15 cellular contexts compared by ENCODE assay signal in the genomic region with DNA sequence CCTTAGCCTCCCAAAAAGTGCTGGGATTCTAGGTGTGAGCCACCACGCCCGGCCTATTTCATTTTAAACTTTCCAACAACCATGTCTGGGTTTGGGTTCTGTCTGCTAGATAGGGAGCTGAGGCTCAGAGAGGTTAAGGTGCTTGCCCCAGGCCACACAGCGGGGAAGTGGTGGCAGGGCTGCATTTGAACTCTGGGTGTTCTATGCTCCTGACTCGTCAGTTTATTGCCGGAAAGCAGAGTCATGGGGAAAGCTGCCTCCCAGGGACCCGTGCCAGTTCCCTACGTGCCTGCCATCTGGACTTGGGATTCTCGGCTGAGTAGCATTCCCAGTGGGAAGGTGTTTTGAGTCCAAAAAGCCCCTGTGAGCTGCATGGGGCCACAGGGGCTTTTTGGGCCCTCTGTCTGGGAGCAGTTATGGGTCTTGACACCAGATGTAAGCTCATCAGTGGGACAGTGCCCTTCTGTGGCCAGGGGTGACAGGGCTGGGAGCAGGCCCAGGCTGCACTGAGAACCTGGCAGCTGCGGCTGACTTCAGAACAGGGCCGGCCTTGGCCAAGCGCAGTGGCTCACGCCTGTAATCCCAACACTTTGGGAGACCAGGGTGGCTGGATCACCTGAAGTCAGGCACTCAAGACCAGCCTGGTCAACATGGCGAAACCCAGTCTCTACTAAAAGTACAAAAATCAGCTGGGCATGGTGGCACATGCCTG. TPM values are rescaled to one million over a fixed set of nuclear protein-coding genes. Genes with fewer than 3 reads are reported as not detected.
A peak's percentile ranks its signal among the peaks of the same experiment; 100 is the strongest.
DNase-seq lines count a peak whose midpoint lies in the region; ATAC-seq, FAIRE-seq and TF ChIP-seq lines count a peak whose summit lies in the region.
"Had no signal": no experiment of that assay in that cellular context is flagged by ENCODE, and none has a peak within 500 bp of the region (broad histone marks: within the 10 kb centered on the region; RNA-seq: fewer than 3 reads in every experiment).

No MANE protein-coding gene starts in this region.

- POLR2A ChIA-PET in CD8-positive, alpha-beta T cell (lab: Charles Lee), result interaction anchor here (1.2 kb wide), 1 partner anchor 11 kb away, joined by 3 read pairs; no protein-coding TSS in a partner anchor

- H3K36me3 Mint-ChIP-seq in CD8-positive, alpha-beta T cell, result peaks cover 27% of the 10 kb centered on the region

- H3K4me3 ChIP-seq in CD8-positive, alpha-beta T cell (ENCODE audit: low read depth, low read length), result no peak overlapping the region
- no peak overlapping the region for H3K4me3 ChIP-seq in osteoblast (ENCODE audit: insufficient read depth, low read length)
- H3K4me3 ChIP-seq: BLaER1 treated with 17β-estradiol and CSF1 and Interleukin-3, amounts not matched to agents 10 nM and 100 nM; SK-N-MC had no signal

- CTCF ChIA-PET in CD8-positive, alpha-beta T cell (lab: Charles Lee), result no interaction called here

- H3K36me3 ChIP-seq in CD8-positive, alpha-beta T cell (ENCODE audit: insufficient read depth, low read length), result peaks cover 12% of the 10 kb centered on the region
- peaks cover 5% of the 10 kb centered on the region for H3K36me3 ChIP-seq in osteoblast (ENCODE audit: insufficient read depth, low read length)

- TF ChIP-seq CTCF in CD8-positive, alpha-beta T cell (IDR thresholded peaks at IDR 0.05), result no peak
- no peak for TF ChIP-seq CTCF in osteoblast (IDR thresholded peaks at IDR 0.05; ENCODE audit: extremely low read depth, low read depth, low read length)

- FAIRE-seq in frontal cortex (lab: Jason Lieb, UNC), result no peak

- no peak overlapping the region for H3K4me3 Mint-ChIP-seq in CD8-positive, alpha-beta T cell
- H3K4me3 Mint-ChIP-seq: activated B cell treated with CpG ODN at 0.5 μM for 24 hours had no signal

- H3K27me3 Mint-ChIP-seq in CD8-positive, alpha-beta T cell (ENCODE audit: low read depth), result no peaks in the 10 kb centered on the region
- H3K27me3 Mint-ChIP-seq: activated B cell treated with CpG ODN at 0.5 μM for 24 hours had no signal

- no peak for ATAC-seq in CD8-positive, alpha-beta T cell

- no peak overlapping the region for H2AFZ ChIP-seq in osteoblast (ENCODE audit: low read length)

- no peaks in the 10 kb centered on the region for H3K9me3 ChIP-seq in CD8-positive, alpha-beta T cell (ENCODE audit: low read length)
- H3K9me3 ChIP-seq in osteoblast (ENCODE audit: low read depth, low read length), result peaks cover 2% of the 10 kb centered on the region

- peaks cover 27% of the 10 kb centered on the region for H3K4me1 Mint-ChIP-seq in CD8-positive, alpha-beta T cell (ENCODE audit: low read depth)

- intact Hi-C loops in CD8-positive, alpha-beta T cell (cut with DNase I, micrococcal nuclease), result no loop called here
- intact Hi-C loops in posterior vena cava (cut with DNase I), result no loop called here

- peaks cover 17% of the 10 kb centered on the region for H3K4me1 ChIP-seq in CD8-positive, alpha-beta T cell (ENCODE audit: insufficient read depth, low read length)
- peaks cover 7% of the 10 kb centered on the region for H3K4me1 ChIP-seq in osteoblast (ENCODE audit: insufficient read depth, low read length)

- H3K9me3 Mint-ChIP-seq in CD8-positive, alpha-beta T cell, result no peaks in the 10 kb centered on the region
- H3K9me3 Mint-ChIP-seq: activated B cell treated with CpG ODN at 0.5 μM for 24 hours had no signal

- H3K4me2 ChIP-seq in osteoblast (ENCODE audit: insufficient read depth, low read length), result no peak overlapping the region
- H3K4me2 ChIP-seq: BLaER1 treated with 17β-estradiol and CSF1 and Interleukin-3, amounts not matched to agents 10 nM and 100 nM had no signal

- no peak for DNase-seq in CD8-positive, alpha-beta T cell
- DNase-seq in NCI-H2171 (lab: John Stamatoyannopoulos, UW) (peak; percentile 52), frontal cortex (ENCODE audit: low spot score in 2 of 2) (peak; percentile 44 to 53), osteoblast (ENCODE audit: insufficient read length, low spot score, missing footprints) (peak; percentile 96), NCI-H510A treated with DMSO at 0.1 percent for 48 hours (lab: John Stamatoyannopoulos, UW) (no peak), NCI-H2081 (lab: John Stamatoyannopoulos, UW) (no peak), posterior vena cava (ENCODE audit: low spot score) (no peak)
- no peak for DNase-seq in activated naive CD4-positive, alpha-beta T cell (lab: John Stamatoyannopoulos, UW)
- DNase-seq: activated B cell treated with CpG ODN at 0.5 μM for 24 hours; activated T-cell treated with anti-CD3 and anti-CD28 coated beads, Interleukin-2, amount 50 U/mL, for 48 hours; kidney glomerular epithelial cell; NCI-H1417; NCI-H774 had no signal

- peak overlapping the region; percentile 18 for H3K27ac Mint-ChIP-seq in CD8-positive, alpha-beta T cell
- H3K27ac Mint-ChIP-seq: activated B cell treated with CpG ODN at 0.5 μM for 24 hours had no signal

- no peaks in the 10 kb centered on the region for H3K27me3 ChIP-seq in CD8-positive, alpha-beta T cell (ENCODE audit: insufficient read depth, low read length)
- no peaks in the 10 kb centered on the region for H3K27me3 ChIP-seq in osteoblast (ENCODE audit: insufficient read depth, low read length)
- H3K27me3 ChIP-seq: BLaER1 treated with 17β-estradiol and CSF1 and Interleukin-3, amounts not matched to agents 10 nM and 100 nM had no signal

- no peak overlapping the region for H3K27ac ChIP-seq in CD8-positive, alpha-beta T cell (ENCODE audit: low read depth, low read length)
- H3K27ac ChIP-seq in osteoblast (ENCODE audit: low read depth, low read length), result peak overlapping the region; percentile 17
- H3K27ac ChIP-seq: SK-N-MC had no signal

- H4K20me1 ChIP-seq in osteoblast (ENCODE audit: insufficient read depth, low read length), result peaks cover 11% of the 10 kb centered on the region

- H3K79me2 ChIP-seq in osteoblast (ENCODE audit: insufficient read depth, low read length), result peaks cover 28% of the 10 kb centered on the region

RNA-seq across cellular contexts. Expression of gene RFX1, which starts 10.9 kb away (rescaled TPM):
- total RNA-seq in CD8-positive, alpha-beta T cell, result 10 to 100 TPM; 11.2 to 13.0 TPM
- 1.2 TPM for total RNA-seq in frontal cortex
- total RNA-seq in osteoblast, result 2.4 and 2.5 TPM in 2 replicates
- 1 to 10 TPM; 7.5 to 7.8 TPM for total RNA-seq in posterior vena cava

RNA-seq across cellular contexts. Expression of gene RLN3, which starts 32.8 kb away (rescaled TPM):
- not detected for total RNA-seq in CD8-positive, alpha-beta T cell
- total RNA-seq in frontal cortex, result not detected
- not detected in 2 replicates for total RNA-seq in osteoblast
- total RNA-seq in posterior vena cava, result not detected
- total RNA-seq: activated B cell treated with CpG ODN at 0.5 μM for 24 hours had no signal

RNA-seq across cellular contexts. Expression of gene IL27RA, which starts 36.4 kb away (rescaled TPM):
- total RNA-seq in CD8-positive, alpha-beta T cell, result 10 to 100 TPM; 25.4 to 25.7 TPM
- total RNA-seq in frontal cortex (5.7 TPM), osteoblast (1.1 and 1.2 TPM in 2 replicates), posterior vena cava (1 to 10 TPM; 3.6 to 5.3 TPM)

RNA-seq across cellular contexts. Expression of gene DCAF15, which starts 42.9 kb away (rescaled TPM):
- total RNA-seq in CD8-positive, alpha-beta T cell, result 100 to 1,000 TPM in 1 of 2 experiments, 10 to 100 TPM in 1; 86.5 to 101 TPM
- total RNA-seq in frontal cortex (13.0 TPM), osteoblast (11.5 and 11.9 TPM in 2 replicates), posterior vena cava (10 to 100 TPM; 18.8 to 21.0 TPM)

RNA-seq across cellular contexts. Expression of gene PODNL1, which starts 57.0 kb away (rescaled TPM):
- total RNA-seq in CD8-positive, alpha-beta T cell, result not detected
- 0.41 TPM for total RNA-seq in frontal cortex
- 4.0 and 6.5 TPM in 2 replicates for total RNA-seq in osteoblast
- 1 to 10 TPM; 2.4 to 8.7 TPM for total RNA-seq in posterior vena cava
- total RNA-seq: activated B cell treated with CpG ODN at 0.5 μM for 24 hours had no signal

Comparison
In these comparisons a context has a peak if more than half of its experiments do, and no peak if none do; other contexts are left out.
1. DNase-seq: peak in NCI-H2171 (single experiment), frontal cortex (2 of 2) and osteoblast (single experiment); none in CD8-positive, alpha-beta T cell (0 of 7), NCI-H510A treated with DMSO at 0.1 percent for 48 hours (single experiment), NCI-H2081 (0 of 2), posterior vena cava (single experiment) and activated naive CD4-positive, alpha-beta T cell (0 of 4).